7 cellular contexts compared by ENCODE assay signal in the genomic region with DNA sequence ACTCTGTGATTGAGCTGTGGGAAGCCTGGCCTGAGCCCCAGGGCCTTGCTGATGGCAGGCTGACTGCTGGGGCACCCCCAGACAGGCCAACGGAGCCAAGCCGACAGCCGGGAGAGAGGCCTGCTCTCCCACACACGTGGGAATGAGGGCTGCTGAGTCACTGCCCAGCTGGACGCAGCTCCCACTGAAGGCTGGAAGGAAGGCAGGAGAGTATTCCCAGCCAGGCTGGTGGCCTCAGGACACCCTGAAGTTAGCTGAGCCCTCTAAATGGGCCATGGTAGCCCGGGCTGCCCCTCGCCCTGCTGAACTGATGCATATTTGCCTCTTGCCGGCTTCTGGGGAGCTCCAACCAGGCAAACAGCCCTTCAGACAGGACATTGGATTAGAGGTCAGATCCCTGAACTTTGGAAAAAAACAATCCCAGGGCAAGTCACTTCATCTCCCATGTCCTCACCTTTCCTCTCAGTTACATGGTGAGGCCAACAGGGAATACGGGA.
DNase-seq lines count a peak whose midpoint lies in the region; ATAC-seq lines count a peak whose summit lies in the region.

No MANE protein-coding gene starts in this region.

- no peak overlapping the region for H3K27ac Mint-ChIP-seq in T-cell

- CTCF ChIA-PET in T-cell (lab: Charles Lee) = no interaction called here

- ATAC-seq in GM21360 (IDR thresholded peaks at IDR 0.05; ENCODE audit: unreplicated experiment) (no peak), T-cell (replicated peaks in 1 of 4) (no peak)

- POLR2A ChIA-PET in T-cell (lab: Charles Lee) = no interaction called here

- DNase-seq in MG63 (peak; percentile 99), epidermal melanocyte (ENCODE audit: insufficient read length, low spot score) (peak; percentile 71), midbrain (lab: John Stamatoyannopoulos, UW) (peak; percentile 71), NCI-H128 (lab: John Stamatoyannopoulos, UW; ENCODE audit: unreplicated experiment) (no peak), T-cell (no peak), NCI-H187 (lab: John Stamatoyannopoulos, UW) (no peak)

- H3K27me3 Mint-ChIP-seq in T-cell = no peaks in the 10 kb centered on the region

- peaks cover 0 to 10% (median 6%) of the 10 kb centered on the region in 3 donors for H3K4me1 Mint-ChIP-seq in T-cell

- no peak overlapping the region for H3K4me3 Mint-ChIP-seq in T-cell

- no peaks in the 10 kb centered on the region for H3K36me3 ChIP-seq in MG63

- no peak overlapping the region for H3K4me3 ChIP-seq in MG63

- H3K36me3 Mint-ChIP-seq in T-cell = peaks cover 4% of the 10 kb centered on the region

- H3K9me3 Mint-ChIP-seq in T-cell = peaks cover 4 to 5% (median 4%) of the 10 kb centered on the region in 3 donors

- H3K27me3 ChIP-seq in MG63 = no peaks in the 10 kb centered on the region

- 0 out of 2 replicates have a peak, but pooled peaks cover 3% of the 10 kb centered on the region for H3K9me3 ChIP-seq in MG63

Comparison
In these comparisons a context has a peak if more than half of its experiments do, and no peak if none do; other contexts are left out.
1. DNase-seq: peak in MG63 (single experiment), epidermal melanocyte (single experiment) and midbrain (single experiment); none in NCI-H128 (single experiment), T-cell (0 of 34) and NCI-H187 (0 of 2).